ENCODE assay signal across 1 cellular context in the genomic region with DNA sequence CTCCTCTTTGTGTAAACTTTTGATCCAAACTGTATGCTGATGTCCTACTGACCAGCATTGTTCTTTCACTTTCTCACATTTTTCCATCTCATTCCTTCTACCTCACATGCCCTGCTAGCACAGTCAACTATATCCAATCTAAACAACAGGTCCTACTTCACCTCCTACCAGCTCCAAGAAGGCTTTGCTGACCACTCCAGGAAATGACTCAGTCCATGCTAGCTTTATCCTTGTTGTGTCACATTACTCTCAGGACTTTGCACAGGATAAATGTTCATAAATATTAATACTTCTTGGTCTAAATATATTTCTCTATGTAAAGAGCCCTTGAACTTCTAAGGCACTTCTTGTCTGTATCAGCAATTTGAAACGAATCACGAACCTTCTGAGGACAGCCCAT.
TF ChIP-seq lines count a peak whose summit lies in the region.

No MANE protein-coding gene starts in this region.

TF ChIP-seq in IMR-90, 13 proteins besides CTCF, POLR2A, EP300 and RAD21:
- TF ChIP-seq MXI1 (IDR thresholded peaks at IDR 0.05; ENCODE audit: borderline replicate concordance, low read depth, low read length) (no peak), RCOR1 (IDR thresholded peaks at IDR 0.05; ENCODE audit: insufficient replicate concordance, low read length) (no peak), NFE2L2 (IDR thresholded peaks at IDR 0.05; ENCODE audit: low read depth, low read length) (0 out of 2 replicates have a peak, but pooled peaks have one; percentile 4), BHLHE40 (IDR thresholded peaks at IDR 0.05; ENCODE audit: low read depth, low read length) (peak; percentile 63; the same call in 1 of the 2 replicates), MAZ (IDR thresholded peaks at IDR 0.05; ENCODE audit: borderline replicate concordance, low read depth, low read length) (no peak), MAFK (IDR thresholded peaks at IDR 0.05; ENCODE audit: low read depth, low read length) (peak; percentile 2; the same call in 1 of the 2 replicates), RFX5 (IDR thresholded peaks at IDR 0.05; ENCODE audit: low read depth, low read length) (no peak), CHD1 (IDR thresholded peaks at IDR 0.05; ENCODE audit: low read depth, low read length) (no peak), FOS (IDR thresholded peaks at IDR 0.05; ENCODE audit: low read depth, low read length) (peak; percentile 72), CEBPB (IDR thresholded peaks at IDR 0.05; ENCODE audit: low read depth, low read length) (peak; percentile 63; the same call in 1 of the 2 replicates), SMC3 (IDR thresholded peaks at IDR 0.05; ENCODE audit: low read depth, low read length) (peak; percentile 3; the same call in 1 of the 2 replicates)
- TF ChIP-seq, protein P1, sequence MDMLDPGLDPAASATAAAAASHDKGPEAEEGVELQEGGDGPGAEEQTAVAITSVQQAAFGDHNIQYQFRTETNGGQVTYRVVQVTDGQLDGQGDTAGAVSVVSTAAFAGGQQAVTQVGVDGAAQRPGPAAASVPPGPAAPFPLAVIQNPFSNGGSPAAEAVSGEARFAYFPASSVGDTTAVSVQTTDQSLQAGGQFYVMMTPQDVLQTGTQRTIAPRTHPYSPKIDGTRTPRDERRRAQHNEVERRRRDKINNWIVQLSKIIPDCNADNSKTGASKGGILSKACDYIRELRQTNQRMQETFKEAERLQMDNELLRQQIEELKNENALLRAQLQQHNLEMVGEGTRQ (IDR thresholded peaks at IDR 0.05; ENCODE audit: low read depth, low read length), result peak; percentile 26; the same call in 1 of the 2 replicates
- TF ChIP-seq, protein P2, sequence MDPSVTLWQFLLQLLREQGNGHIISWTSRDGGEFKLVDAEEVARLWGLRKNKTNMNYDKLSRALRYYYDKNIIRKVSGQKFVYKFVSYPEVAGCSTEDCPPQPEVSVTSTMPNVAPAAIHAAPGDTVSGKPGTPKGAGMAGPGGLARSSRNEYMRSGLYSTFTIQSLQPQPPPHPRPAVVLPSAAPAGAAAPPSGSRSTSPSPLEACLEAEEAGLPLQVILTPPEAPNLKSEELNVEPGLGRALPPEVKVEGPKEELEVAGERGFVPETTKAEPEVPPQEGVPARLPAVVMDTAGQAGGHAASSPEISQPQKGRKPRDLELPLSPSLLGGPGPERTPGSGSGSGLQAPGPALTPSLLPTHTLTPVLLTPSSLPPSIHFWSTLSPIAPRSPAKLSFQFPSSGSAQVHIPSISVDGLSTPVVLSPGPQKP (IDR thresholded peaks at IDR 0.05; ENCODE audit: borderline replicate concordance, low read depth, low read length), result no peak
